Comparison of ENCODE assay signal across 10 cellular contexts in the genomic region with DNA sequence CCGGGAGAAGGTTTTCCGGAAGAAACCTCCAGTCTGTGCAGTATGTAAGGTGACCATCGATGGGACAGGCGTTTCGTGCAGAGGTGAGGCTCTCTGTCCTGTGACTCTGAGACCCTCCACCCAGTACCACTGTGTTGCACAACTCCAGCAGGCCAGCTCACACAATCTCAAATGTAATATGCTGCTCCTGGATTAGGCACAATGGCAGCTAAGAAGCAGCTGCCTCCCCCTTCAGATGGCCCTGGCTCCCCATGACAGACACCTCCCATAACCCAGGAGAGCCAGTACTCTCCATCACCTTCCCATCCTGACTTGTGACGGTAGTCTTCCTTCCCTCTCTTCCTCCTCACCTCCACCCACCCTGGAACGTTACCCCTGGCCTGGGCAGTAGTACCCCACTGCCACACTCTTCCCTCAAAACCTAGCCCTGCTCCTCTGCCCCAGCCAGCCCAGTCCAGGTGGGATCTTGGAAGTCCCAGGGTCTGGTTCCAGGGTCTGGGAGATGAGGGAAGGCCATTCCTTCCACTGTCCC. TPM values are rescaled to one million over a fixed set of nuclear protein-coding genes. Genes with fewer than 3 reads are reported as not detected.
DNase-seq lines count a peak whose midpoint lies in the region; ATAC-seq and TF ChIP-seq lines count a peak whose summit lies in the region.
"Had no signal": no experiment of that assay in that cellular context is flagged by ENCODE, and none has a peak within 500 bp of the region (broad histone marks: within the 10 kb centered on the region; RNA-seq: fewer than 3 reads in every experiment).

No MANE protein-coding gene starts in this region.

- H2BK120ac ChIP-seq in IMR-90 (ENCODE audit: low read depth, low read length) (peak overlapping the region; percentile 86), mesenchymal stem cell (ENCODE audit: low read depth, low read length) (peak overlapping the region; percentile 40)

- H3K4me3 ChIP-seq in IMR-90 (ENCODE audit: insufficient read depth, low read depth, low read length) (no peak overlapping the region; the same call in 1 of the 2 replicates), colonic mucosa (peak overlapping the region; percentile 35), mesenchymal stem cell (ENCODE audit: insufficient read depth in 1 of 2, low read depth in 1 of 2, low read length in 2 of 2) (peak overlapping the region in 1 of 2 experiments; percentile 89), testis (peak overlapping the region in 1 of 2 donors; percentile 67)

- in situ Hi-C loops in IMR-90 (cut with MboI; ENCODE audit: low sequenced_read_pairs) (no loop called here), KBM-7 (cut with MboI; ENCODE audit: low pct_unique_long_range_greater_than_20kb, low sequenced_read_pairs) (loop anchor here (25.0 kb wide), 1 partner anchor 235 kb away; a partner anchor contains a TSS)

- peak overlapping the region; percentile 90; the same call in 2 of the 3 replicates for H2BK15ac ChIP-seq in IMR-90 (ENCODE audit: low read depth, low read length)
- no peak overlapping the region for H2BK15ac ChIP-seq in mesenchymal stem cell (ENCODE audit: low read depth, poor library complexity, severe bottlenecking)

- H4K91ac ChIP-seq in IMR-90 (ENCODE audit: insufficient read depth, low read depth, low read length) (peak overlapping the region; percentile 69), mesenchymal stem cell (ENCODE audit: low read length) (peak overlapping the region; percentile 81)

- peak overlapping the region; percentile 84 for H2BK20ac ChIP-seq in IMR-90 (ENCODE audit: low read depth, low read length)

- H2AK5ac ChIP-seq in IMR-90 (ENCODE audit: low read depth, low read length): peak overlapping the region; percentile 100
- peak overlapping the region; percentile 95 for H2AK5ac ChIP-seq in mesenchymal stem cell (ENCODE audit: low read length, severe bottlenecking)

- H3K36me3 Mint-ChIP-seq in activated naive CD4-positive, alpha-beta T cell treated with anti-CD3 and anti-CD28 coated beads, Interleukin-2, amount 50 U/mL, for 72 hours: no peaks in the 10 kb centered on the region

- POLR2A ChIA-PET in IMR-90 (lab: Charles Lee; ENCODE audit: unreplicated experiment): interaction anchor here (0.5 to 1.8 kb wide), 4 partner anchors 10 to 57 kb away, joined by 3 to 8 read pairs (median 4); a partner anchor contains a TSS

- H4K8ac ChIP-seq in IMR-90 (ENCODE audit: low read depth in 2 of 2, low read length in 2 of 2): peak overlapping the region in 1 of 2 experiments; percentile 67; a peak in 3 of 4 replicates
- peak overlapping the region; percentile 75 for H4K8ac ChIP-seq in mesenchymal stem cell (ENCODE audit: low read length)

- no peak for TF ChIP-seq POLR2A in IMR-90 (IDR thresholded peaks at IDR 0.05; ENCODE audit: low read depth, low read length)
- TF ChIP-seq POLR2A in testis (IDR thresholded peaks at IDR 0.05): no peak

- H3K27me3 ChIP-seq in IMR-90 (ENCODE audit: control insufficient read depth, insufficient read depth, low read length) (no peaks in the 10 kb centered on the region), colonic mucosa (no peaks in the 10 kb centered on the region), mesenchymal stem cell (ENCODE audit: control insufficient read depth in 1 of 2, insufficient read depth in 1 of 2, low read length in 2 of 2) (no peaks in the 10 kb centered on the region), testis (no peaks in the 10 kb centered on the region)

- H3K14ac ChIP-seq in IMR-90 (replicated peaks; ENCODE audit: low read depth, low read length): peak overlapping the region; percentile 54
- peak overlapping the region in 1 of 2 experiments; percentile 97 for H3K14ac ChIP-seq in mesenchymal stem cell (ENCODE audit: low read length in 2 of 2)

- CTCF ChIA-PET in IMR-90 (lab: Yijun Ruan, JAX): interaction anchor here (1.0 kb wide), 1 partner anchor 14 kb away, joined by 4 read pairs; no protein-coding TSS in a partner anchor

- no peak for TF ChIP-seq CTCF in IMR-90 (conservative IDR thresholded peaks at IDR 0.05; ENCODE audit: low read depth, low read length)
- TF ChIP-seq CTCF in colonic mucosa (IDR thresholded peaks at IDR 0.05): no peak
- no peak for TF ChIP-seq CTCF in testis (IDR thresholded peaks at IDR 0.05)

- H3K4me2 ChIP-seq in IMR-90 (ENCODE audit: low read depth, low read length) (peak overlapping the region; percentile 67), mesenchymal stem cell (ENCODE audit: low read length, poor library complexity, severe bottlenecking) (peak overlapping the region; percentile 33)

- peak overlapping the region; percentile 99 for H2BK5ac ChIP-seq in IMR-90 (ENCODE audit: low read depth, low read length, poor library complexity, severe bottlenecking)
- peak overlapping the region; percentile 39 for H2BK5ac ChIP-seq in mesenchymal stem cell (ENCODE audit: low read depth, low read length, poor library complexity, severe bottlenecking)

- peak overlapping the region; percentile 46 for H4K5ac ChIP-seq in IMR-90 (ENCODE audit: low read depth, low read length)

- dilution Hi-C loops in IMR-90 (cut with HindIII; ENCODE audit: low sequenced_read_pairs, unreplicated experiment): no loop called here

- no peaks in the 10 kb centered on the region for H3K9me3 Mint-ChIP-seq in activated naive CD4-positive, alpha-beta T cell treated with anti-CD3 and anti-CD28 coated beads, Interleukin-2, amount 50 U/mL, for 72 hours

- H3K9me1 ChIP-seq in IMR-90 (ENCODE audit: insufficient read depth, low read length): peaks cover 25% of the 10 kb centered on the region

- H3K4me1 ChIP-seq in IMR-90 (ENCODE audit: control insufficient read depth, insufficient read depth, low read length) (peaks cover 48% of the 10 kb centered on the region), colonic mucosa (peaks cover 38% of the 10 kb centered on the region), mesenchymal stem cell (ENCODE audit: control insufficient read depth, insufficient read depth, low read depth, low read length) (peaks cover 62% of the 10 kb centered on the region), testis (peaks cover 66% of the 10 kb centered on the region)

- H3K27ac ChIP-seq in IMR-90 (ENCODE audit: insufficient read depth, low read length) (peak overlapping the region; percentile 99), colonic mucosa (peak overlapping the region; percentile 97), mesenchymal stem cell (ENCODE audit: low read length, poor library complexity, severe bottlenecking) (peak overlapping the region; percentile 94), testis (peak overlapping the region; percentile 89 to 92)

- H3K36me3 ChIP-seq in IMR-90 (ENCODE audit: control insufficient read depth, insufficient read depth, low read length): peaks cover 34% of the 10 kb centered on the region
- no peaks in the 10 kb centered on the region for H3K36me3 ChIP-seq in colonic mucosa
- peaks cover 17 to 39% of the 10 kb centered on the region in 2 experiments for H3K36me3 ChIP-seq in mesenchymal stem cell (ENCODE audit: control insufficient read depth in 1 of 2, insufficient read depth in 2 of 2, low read depth in 1 of 2, low read length in 2 of 2)
- H3K36me3 ChIP-seq in testis (ENCODE audit: low read depth, missing control alignments): no peaks in the 10 kb centered on the region

- H3K23ac ChIP-seq in IMR-90 (ENCODE audit: low read depth, low read length) (peak overlapping the region; percentile 30), mesenchymal stem cell (ENCODE audit: low read length in 2 of 2) (peak overlapping the region in 1 of 2 experiments; percentile 75)

- H3K4ac ChIP-seq in IMR-90 (ENCODE audit: low read depth, low read length) (peak overlapping the region; percentile 68), mesenchymal stem cell (ENCODE audit: low read depth in 1 of 2, low read length in 2 of 2) (peak overlapping the region; percentile 69 to 78)

- no peak for TF ChIP-seq RAD21 in IMR-90 (IDR thresholded peaks at IDR 0.05; ENCODE audit: low read length)

- DNase-seq in IMR-90 (no peak), colonic mucosa (no peak), mesenchymal stem cell (no peak), testis (no peak), KBM-7 (no peak), cerebellar nuclear complex (lab: John Stamatoyannopoulos, UW) (no peak), NOMO-1 treated with dmso at 0.1 percent for 144 hours (lab: John Stamatoyannopoulos, UW; ENCODE audit: unreplicated experiment) (no peak)
- DNase-seq in activated naive CD4-positive, alpha-beta T cell treated with anti-CD3 and anti-CD28 coated beads, Interleukin-2, amount 50 U/mL, for 72 hours (ENCODE audit: low spot score in 2 of 2): no peak
- DNase-seq: effector CD4-positive, alpha-beta T cell; NCI-H1436 treated with DMSO at 0.1 percent for 48 hours had no signal

- intact Hi-C loops in IMR-90 (cut with micrococcal nuclease): loop anchor here (5.0 kb wide), 1 partner anchor 245 kb away; a partner anchor contains a TSS
- intact Hi-C loops in colonic mucosa (cut with DNase I): no loop called here
- intact Hi-C loops in testis (cut with DNase I; ENCODE audit: low total_unique reads): no loop called here

- H4K20me1 ChIP-seq in IMR-90 (ENCODE audit: insufficient read depth, low read length): peaks cover 22% of the 10 kb centered on the region

- peak overlapping the region; percentile 52; the same call in 1 of the 2 replicates for H3K56ac ChIP-seq in IMR-90 (ENCODE audit: extremely low read depth, insufficient read depth, low read length)

- H3K18ac ChIP-seq in IMR-90 (ENCODE audit: low read depth, low read length): peak overlapping the region; percentile 43
- peak overlapping the region; percentile 75 to 100 for H3K18ac ChIP-seq in mesenchymal stem cell (ENCODE audit: low read depth in 1 of 2, low read length in 2 of 2)

- BruUV-seq in IMR-90 (replicated peaks; lab: Mats Ljungman, UMichigan): no TSS peak

- no peak overlapping the region for H3K27ac Mint-ChIP-seq in activated naive CD4-positive, alpha-beta T cell treated with anti-CD3 and anti-CD28 coated beads, Interleukin-2, amount 50 U/mL, for 72 hours

- 96% methylated on average over 4 of the region's 7 CpGs; no CpG with 5 or more reads in 1 of the 2 experiments for WGBS in IMR-90 (ENCODE audit: extremely low coverage in 2 of 2, insufficient read length in 1 of 2), 2 experiments
- WGBS in mesenchymal stem cell: 84% methylated on average over 7 of the region's 7 CpGs
- 56 to 61% methylated on average over 5 to 7 of the region's 7 CpGs for WGBS in testis, 2 donors

- H2AFZ ChIP-seq in IMR-90 (replicated peaks; ENCODE audit: low read length, poor library complexity) (no peak overlapping the region), mesenchymal stem cell (ENCODE audit: low read depth, low read length) (no peak overlapping the region)

- H2AK9ac ChIP-seq in IMR-90 (replicated peaks; ENCODE audit: low read depth, low read length, poor library complexity): peak overlapping the region; percentile 84

- H2BK12ac ChIP-seq in mesenchymal stem cell (ENCODE audit: low read length in 2 of 2): peak overlapping the region; percentile 61 to 88

- peak overlapping the region; percentile 49 for H3K9ac ChIP-seq in IMR-90 (ENCODE audit: low read depth, low read length)
- H3K9ac ChIP-seq in colonic mucosa (ENCODE audit: low read depth in 2 of 2, low read length in 2 of 2): peak overlapping the region; percentile 86 to 87
- H3K9ac ChIP-seq in mesenchymal stem cell (ENCODE audit: low read length): peak overlapping the region; percentile 95

- H3K79me1 ChIP-seq in IMR-90 (ENCODE audit: low read depth in 1 of 2, low read length in 2 of 2) (peaks cover 5 to 58% of the 10 kb centered on the region in 2 experiments; a peak in 3 of 4 replicates), mesenchymal stem cell (replicated peaks; ENCODE audit: low read length, poor library complexity, severe bottlenecking) (peaks cover 10% of the 10 kb centered on the region)

- H3K9me3 ChIP-seq in IMR-90 (ENCODE audit: control insufficient read depth, insufficient read depth, low read length) (no peaks in the 10 kb centered on the region), colonic mucosa (no peaks in the 10 kb centered on the region), mesenchymal stem cell (ENCODE audit: control insufficient read depth, low read length) (no peaks in the 10 kb centered on the region), testis (no peaks in the 10 kb centered on the region)

- no peak for ATAC-seq in IMR-90 (ENCODE audit: low read depth)
- ATAC-seq in activated naive CD4-positive, alpha-beta T cell treated with anti-CD3 and anti-CD28 coated beads, Interleukin-2, amount 50 U/mL, for 72 hours: no peak

RNA-seq across cellular contexts. Expression of a gene that starts 2.1 kb away (rescaled TPM):
- 10.4 and 10.6 TPM in 2 replicates for total RNA-seq in IMR-90 (2012; rRNA removed)
- 67.2 and 68.0 TPM in 2 replicates for polyA plus RNA-seq in IMR-90 (2012; rRNA removed)
- 18.8 and 35.8 TPM in 2 replicates for polyA plus RNA-seq in IMR-90 (2012; cell fraction: cytosol; rRNA removed)
- 243 and 578 TPM in 2 replicates for polyA plus RNA-seq in IMR-90 (2012; cell fraction: nucleus; rRNA removed; ENCODE audit: low replicate concordance)
- 10 to 100 TPM; 26.0 to 27.1 TPM for total RNA-seq in colonic mucosa
- polyA plus RNA-seq in mesenchymal stem cell (2013, experiment 1 of 2): 95.2 TPM
- polyA plus RNA-seq in mesenchymal stem cell (2013, experiment 2 of 2): 91.2 TPM
- 100 to 1,000 TPM; 108 to 138 TPM for total RNA-seq in testis
- 47.0 TPM for polyA plus RNA-seq in testis (ENCODE audit: insufficient read depth, low read depth, low replicate concordance)
- 1 to 10 TPM; 1.2 to 2.1 TPM for total RNA-seq in activated naive CD4-positive, alpha-beta T cell treated with anti-CD3 and anti-CD28 coated beads, Interleukin-2, amount 50 U/mL, for 72 hours

RNA-seq across cellular contexts. Expression of a gene that starts 27.2 kb away (rescaled TPM):
- total RNA-seq in IMR-90 (2012; rRNA removed): 21.7 and 25.6 TPM in 2 replicates
- polyA plus RNA-seq in IMR-90 (2012; rRNA removed): 27.8 and 28.8 TPM in 2 replicates
- polyA plus RNA-seq in IMR-90 (2012; cell fraction: cytosol; rRNA removed): 20.9 and 26.7 TPM in 2 replicates
- 24.4 and 31.3 TPM in 2 replicates for polyA plus RNA-seq in IMR-90 (2012; cell fraction: nucleus; rRNA removed; ENCODE audit: low replicate concordance)
- 10 to 100 TPM; 32.5 to 35.0 TPM for total RNA-seq in colonic mucosa
- polyA plus RNA-seq in mesenchymal stem cell (2013, experiment 1 of 2): 15.3 TPM
- 14.7 TPM for polyA plus RNA-seq in mesenchymal stem cell (2013, experiment 2 of 2)
- 10 to 100 TPM; 27.7 to 29.5 TPM for total RNA-seq in testis
- 29.5 TPM for polyA plus RNA-seq in testis (ENCODE audit: insufficient read depth, low read depth, low replicate concordance)
- total RNA-seq in activated naive CD4-positive, alpha-beta T cell treated with anti-CD3 and anti-CD28 coated beads, Interleukin-2, amount 50 U/mL, for 72 hours: 10 to 100 TPM; 19.2 to 22.2 TPM

RNA-seq across cellular contexts. Expression of a gene that starts 45.5 kb away (rescaled TPM):
- total RNA-seq in IMR-90 (2012; rRNA removed) (124 and 140 TPM in 2 replicates), colonic mucosa (10 to 100 TPM in 1 of 2 donors, 1 to 10 TPM in 1; 7.2 to 14.6 TPM), testis (100 to 1,000 TPM; 121 to 261 TPM)
- polyA plus RNA-seq in IMR-90 (2012; rRNA removed) (337 and 373 TPM in 2 replicates), testis (ENCODE audit: insufficient read depth, low read depth, low replicate concordance) (185 TPM)
- 592 and 623 TPM in 2 replicates for polyA plus RNA-seq in IMR-90 (2012; cell fraction: cytosol; rRNA removed)
- 90.7 and 186 TPM in 2 replicates for polyA plus RNA-seq in IMR-90 (2012; cell fraction: nucleus; rRNA removed; ENCODE audit: low replicate concordance)
- polyA plus RNA-seq in mesenchymal stem cell (2013, experiment 1 of 2): 54.0 TPM
- 54.6 TPM for polyA plus RNA-seq in mesenchymal stem cell (2013, experiment 2 of 2)
- 1 to 10 TPM; 1.5 to 3.6 TPM for total RNA-seq in activated naive CD4-positive, alpha-beta T cell treated with anti-CD3 and anti-CD28 coated beads, Interleukin-2, amount 50 U/mL, for 72 hours

RNA-seq across cellular contexts. Expression of a gene that starts 45.7 kb away (rescaled TPM):
- total RNA-seq in IMR-90 (2012; rRNA removed): 671 and 1,144 TPM in 2 replicates
- 227 and 313 TPM in 2 replicates for polyA plus RNA-seq in IMR-90 (2012; rRNA removed)
- polyA plus RNA-seq in IMR-90 (2012; cell fraction: cytosol; rRNA removed): 54.7 and 79.0 TPM in 2 replicates
- polyA plus RNA-seq in IMR-90 (2012; cell fraction: nucleus; rRNA removed; ENCODE audit: low replicate concordance): 40.3 and 157 TPM in 2 replicates
- total RNA-seq in colonic mucosa: 100 to 1,000 TPM; 398 to 455 TPM
- polyA plus RNA-seq in mesenchymal stem cell (2013, experiment 1 of 2): 387 TPM
- polyA plus RNA-seq in mesenchymal stem cell (2013, experiment 2 of 2): 364 TPM
- total RNA-seq in testis: 100 to 1,000 TPM; 219 to 305 TPM
- 249 TPM for polyA plus RNA-seq in testis (ENCODE audit: insufficient read depth, low read depth, low replicate concordance)
- 1,000 to 10,000 TPM in 1 of 2 donors, 100 to 1,000 TPM in 1; 637 to 1,013 TPM for total RNA-seq in activated naive CD4-positive, alpha-beta T cell treated with anti-CD3 and anti-CD28 coated beads, Interleukin-2, amount 50 U/mL, for 72 hours

RNA-seq across cellular contexts. Expression of a gene that starts 51.3 kb away (rescaled TPM):
- total RNA-seq in IMR-90 (2012; rRNA removed) (under 0.01 and 0.18 TPM in 2 replicates), colonic mucosa (under 1 TPM in 1 of 2 donors, not detected in 1; 0.12 TPM), testis (under 1 TPM in 1 of 2 donors, not detected in 1; 0.19 TPM)
- polyA plus RNA-seq in IMR-90 (2012; rRNA removed) (0.39 and 0.55 TPM in 2 replicates), testis (ENCODE audit: insufficient read depth, low read depth, low replicate concordance) (0.25 TPM)
- polyA plus RNA-seq in IMR-90 (2012; cell fraction: cytosol; rRNA removed): 0.18 and 0.27 TPM in 2 replicates
- polyA plus RNA-seq in IMR-90 (2012; cell fraction: nucleus; rRNA removed; ENCODE audit: low replicate concordance): 0.52 and 1.3 TPM in 2 replicates
- polyA plus RNA-seq in mesenchymal stem cell (2013, experiment 1 of 2): 0.03 TPM
- polyA plus RNA-seq in mesenchymal stem cell (2013, experiment 2 of 2): not detected
- under 1 TPM; 0.35 to 0.59 TPM for total RNA-seq in activated naive CD4-positive, alpha-beta T cell treated with anti-CD3 and anti-CD28 coated beads, Interleukin-2, amount 50 U/mL, for 72 hours
